1 cellular context compared by ENCODE assay signal in genomic region chr3:39410893-39411292, GRCh38.
TF ChIP-seq lines count a peak whose summit lies in the region.

No MANE protein-coding gene starts in this region.

TF ChIP-seq in WTC11, 78 proteins besides CTCF, POLR2A, EP300 and RAD21 (continued from another document):
- TF ChIP-seq ZNF425 (CRISPR knock-in tag; conservative IDR thresholded peaks at IDR 0.05) (no peak), IRF1 (CRISPR knock-in tag; IDR thresholded peaks at IDR 0.05) (no peak), NFATC4 (CRISPR knock-in tag; IDR thresholded peaks at IDR 0.05) (no peak), IRF2 (CRISPR knock-in tag; IDR thresholded peaks at IDR 0.05; ENCODE audit: borderline replicate concordance, low read depth) (no peak), E2F4 (CRISPR knock-in tag; IDR thresholded peaks at IDR 0.05; ENCODE audit: borderline replicate concordance, low read depth) (no peak), SP1 (CRISPR knock-in tag; conservative IDR thresholded peaks at IDR 0.05) (no peak), ZNF532 (CRISPR knock-in tag; IDR thresholded peaks at IDR 0.05; ENCODE audit: borderline replicate concordance) (no peak), NR2C2 (CRISPR knock-in tag; IDR thresholded peaks at IDR 0.05) (no peak)
- TF ChIP-seq, protein P1, sequence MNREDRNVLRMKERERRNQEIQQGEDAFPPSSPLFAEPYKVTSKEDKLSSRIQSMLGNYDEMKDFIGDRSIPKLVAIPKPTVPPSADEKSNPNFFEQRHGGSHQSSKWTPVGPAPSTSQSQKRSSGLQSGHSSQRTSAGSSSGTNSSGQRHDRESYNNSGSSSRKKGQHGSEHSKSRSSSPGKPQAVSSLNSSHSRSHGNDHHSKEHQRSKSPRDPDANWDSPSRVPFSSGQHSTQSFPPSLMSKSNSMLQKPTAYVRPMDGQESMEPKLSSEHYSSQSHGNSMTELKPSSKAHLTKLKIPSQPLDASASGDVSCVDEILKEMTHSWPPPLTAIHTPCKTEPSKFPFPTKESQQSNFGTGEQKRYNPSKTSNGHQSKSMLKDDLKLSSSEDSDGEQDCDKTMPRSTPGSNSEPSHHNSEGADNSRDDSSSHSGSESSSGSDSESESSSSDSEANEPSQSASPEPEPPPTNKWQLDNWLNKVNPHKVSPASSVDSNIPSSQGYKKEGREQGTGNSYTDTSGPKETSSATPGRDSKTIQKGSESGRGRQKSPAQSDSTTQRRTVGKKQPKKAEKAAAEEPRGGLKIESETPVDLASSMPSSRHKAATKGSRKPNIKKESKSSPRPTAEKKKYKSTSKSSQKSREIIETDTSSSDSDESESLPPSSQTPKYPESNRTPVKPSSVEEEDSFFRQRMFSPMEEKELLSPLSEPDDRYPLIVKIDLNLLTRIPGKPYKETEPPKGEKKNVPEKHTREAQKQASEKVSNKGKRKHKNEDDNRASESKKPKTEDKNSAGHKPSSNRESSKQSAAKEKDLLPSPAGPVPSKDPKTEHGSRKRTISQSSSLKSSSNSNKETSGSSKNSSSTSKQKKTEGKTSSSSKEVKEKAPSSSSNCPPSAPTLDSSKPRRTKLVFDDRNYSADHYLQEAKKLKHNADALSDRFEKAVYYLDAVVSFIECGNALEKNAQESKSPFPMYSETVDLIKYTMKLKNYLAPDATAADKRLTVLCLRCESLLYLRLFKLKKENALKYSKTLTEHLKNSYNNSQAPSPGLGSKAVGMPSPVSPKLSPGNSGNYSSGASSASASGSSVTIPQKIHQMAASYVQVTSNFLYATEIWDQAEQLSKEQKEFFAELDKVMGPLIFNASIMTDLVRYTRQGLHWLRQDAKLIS (CRISPR knock-in tag; IDR thresholded peaks at IDR 0.05; ENCODE audit: borderline replicate concordance), result no peak
